8 cellular contexts compared by ENCODE assay signal in genomic region chr10:114767101-114767588, GRCh38. TPM values are rescaled to one million over a fixed set of nuclear protein-coding genes. Genes with fewer than 3 reads are reported as not detected.
DNase-seq lines count a peak whose midpoint lies in the region; ATAC-seq and TF ChIP-seq lines count a peak whose summit lies in the region.

No MANE protein-coding gene starts in this region.

- POLR2A ChIA-PET in WTC11 (lab: Charles Lee) = interaction anchor here (0.7 kb wide), 1 partner anchor 445 kb away, joined by 5 read pairs; no protein-coding TSS in a partner anchor

- peak; percentile 5 for DNase-seq in NCI-H345 (lab: John Stamatoyannopoulos, UW)
- no peak for DNase-seq in NCI-H345 treated with DMSO at 0.1 percent for 48 hours (lab: John Stamatoyannopoulos, UW; ENCODE audit: unreplicated experiment)
- DNase-seq in WTC11 (ENCODE audit: low spot score) = no peak
- peak; percentile 52 for DNase-seq in glomerular visceral epithelial cell (ENCODE audit: extremely low spot score)
- no peak for DNase-seq in retinal pigment epithelial cell (ENCODE audit: low read depth)
- no peak for DNase-seq in NCI-H1048 (lab: John Stamatoyannopoulos, UW)

- H3K27ac Mint-ChIP-seq in WTC11 = no peak overlapping the region

- H3K4me1 Mint-ChIP-seq in WTC11 = peaks cover 10% of the 10 kb centered on the region

- ATAC-seq in WTC11 (no peak), HG03469 (IDR thresholded peaks at IDR 0.05; ENCODE audit: unreplicated experiment) (no peak), HG03196 (IDR thresholded peaks at IDR 0.05; ENCODE audit: unreplicated experiment) (no peak)

- H3K27me3 Mint-ChIP-seq in WTC11 (ENCODE audit: low read depth) = peaks cover 27% of the 10 kb centered on the region

- no peak for TF ChIP-seq CTCF in WTC11 (IDR thresholded peaks at IDR 0.05)
- TF ChIP-seq CTCF in retinal pigment epithelial cell (conservative IDR thresholded peaks at IDR 0.05; ENCODE audit: low read depth, low read length) = no peak

- H3K4me3 ChIP-seq in retinal pigment epithelial cell (ENCODE audit: low read length) = peak overlapping the region; percentile 62

- H3K36me3 Mint-ChIP-seq in WTC11 = no peaks in the 10 kb centered on the region

- peak overlapping the region; percentile 83 for H3K4me3 Mint-ChIP-seq in WTC11

- H3K9me3 Mint-ChIP-seq in WTC11 = no peaks in the 10 kb centered on the region

- CTCF ChIA-PET in WTC11 (lab: Charles Lee) = interaction anchor here (0.8 to 1.4 kb wide), 3 partner anchors 55 to 363 kb away, joined by 3 read pairs; partner anchors contain the start of gene FHIP2A

TF ChIP-seq in WTC11, 78 proteins besides CTCF, POLR2A, EP300 and RAD21 (continues in another document):
- TF ChIP-seq ZNF512 (CRISPR knock-in tag; IDR thresholded peaks at IDR 0.05; ENCODE audit: borderline replicate concordance) = no peak
- no peak for TF ChIP-seq ZNF219 (CRISPR knock-in tag; IDR thresholded peaks at IDR 0.05; ENCODE audit: borderline replicate concordance)
- no peak for TF ChIP-seq STAT6 (CRISPR knock-in tag; conservative IDR thresholded peaks at IDR 0.05; ENCODE audit: low read depth)
- TF ChIP-seq CREM (CRISPR knock-in tag; IDR thresholded peaks at IDR 0.05) = no peak
- TF ChIP-seq ATF6 (CRISPR knock-in tag; IDR thresholded peaks at IDR 0.05) = no peak
- no peak for TF ChIP-seq NR1H2 (CRISPR knock-in tag; IDR thresholded peaks at IDR 0.05)
- no peak for TF ChIP-seq TCF7 (CRISPR knock-in tag; IDR thresholded peaks at IDR 0.05; ENCODE audit: low read depth)
- TF ChIP-seq OVOL2 (CRISPR knock-in tag; IDR thresholded peaks at IDR 0.05; ENCODE audit: borderline replicate concordance) = no peak
- no peak for TF ChIP-seq ATF3 (CRISPR knock-in tag; conservative IDR thresholded peaks at IDR 0.05)
- no peak for TF ChIP-seq SMAD3 (CRISPR knock-in tag; IDR thresholded peaks at IDR 0.05; ENCODE audit: borderline replicate concordance)
- no peak for TF ChIP-seq MXD4 (CRISPR knock-in tag; IDR thresholded peaks at IDR 0.05; ENCODE audit: borderline replicate concordance)
- no peak for TF ChIP-seq FOXP1 (CRISPR knock-in tag; IDR thresholded peaks at IDR 0.05; ENCODE audit: borderline replicate concordance)
- no peak for TF ChIP-seq IRF2 (CRISPR knock-in tag; IDR thresholded peaks at IDR 0.05; ENCODE audit: borderline replicate concordance, low read depth)
- TF ChIP-seq GRHL2 (CRISPR knock-in tag; IDR thresholded peaks at IDR 0.05; ENCODE audit: insufficient replicate concordance, severe bottlenecking) = no peak
- no peak for TF ChIP-seq ZBTB43 (CRISPR knock-in tag; IDR thresholded peaks at IDR 0.05)
- TF ChIP-seq AR (CRISPR knock-in tag; IDR thresholded peaks at IDR 0.05) = no peak
- no peak for TF ChIP-seq JAZF1 (CRISPR knock-in tag; IDR thresholded peaks at IDR 0.05)
- no peak for TF ChIP-seq ERG (CRISPR knock-in tag; IDR thresholded peaks at IDR 0.05)

RNA-seq across cellular contexts. Expression of gene FHIP2A, which starts 54.4 kb away (rescaled TPM):
- 14.3 to 15.5 TPM (median 14.6 TPM) in 3 replicates for total RNA-seq in WTC11 (2021)

Comparison
In these comparisons a context has a peak if more than half of its experiments do, and no peak if none do; other contexts are left out.
1. DNase-seq: peak in NCI-H345 (single experiment) and glomerular visceral epithelial cell (single experiment); none in NCI-H345 treated with DMSO at 0.1 percent for 48 hours (single experiment), WTC11 (single experiment), retinal pigment epithelial cell (single experiment) and NCI-H1048 (single experiment).